ENCODE assay signal across 28 cellular contexts in genomic region chr7:87347207-87347606, GRCh38. TPM values are rescaled to one million over a fixed set of nuclear protein-coding genes. Genes with fewer than 3 reads are reported as not detected.
DNase-seq lines count a peak whose midpoint lies in the region; ATAC-seq, FAIRE-seq and TF ChIP-seq lines count a peak whose summit lies in the region.
"Had no signal": no experiment of that assay in that cellular context is flagged by ENCODE, and none has a peak within 500 bp of the region (broad histone marks: within the 10 kb centered on the region; RNA-seq: fewer than 3 reads in every experiment).

No MANE protein-coding gene starts in this region.

- ATAC-seq in SK-N-SH treated with all-trans-retinoic acid at 6 μM for 48 hours: no peak
- no peak for ATAC-seq in pancreas
- ATAC-seq: effector memory CD8-positive, alpha-beta T cell; gastrocnemius medialis; left ventricle myocardium superior had no signal

- peaks cover 47% of the 10 kb centered on the region for H3K79me2 ChIP-seq in hepatocyte

- no peak for TF ChIP-seq CTCF in hepatocyte (IDR thresholded peaks at IDR 0.05; ENCODE audit: poor library complexity)
- TF ChIP-seq CTCF in type B pancreatic cell (conservative IDR thresholded peaks at IDR 0.05): no peak
- no peak for TF ChIP-seq CTCF in pancreas (IDR thresholded peaks at IDR 0.05)

- FAIRE-seq in pancreas (lab: Jason Lieb, UNC): no peak
- FAIRE-seq: bronchial epithelial cell, GM12891 had no signal

- no peak overlapping the region for H3K27ac Mint-ChIP-seq in activated naive CD4-positive, alpha-beta T cell treated with anti-CD3 and anti-CD28 coated beads, Interleukin-2, amount 50 U/mL, for 24 hours
- H3K27ac Mint-ChIP-seq in activated naive CD4-positive, alpha-beta T cell treated with anti-CD3 and anti-CD28 coated beads for 36 hours: no peak overlapping the region
- no peak overlapping the region for H3K27ac Mint-ChIP-seq in type B pancreatic cell
- H3K27ac Mint-ChIP-seq: activated CD4-positive, alpha-beta T cell treated with anti-CD3 and anti-CD28 coated beads, Interleukin-2, amount 10 ng/mL, durations not matched to agents 7 days and 5 days; effector memory CD8-positive, alpha-beta T cell; nephron progenitor cell had no signal

- H3K27me3 Mint-ChIP-seq in activated naive CD4-positive, alpha-beta T cell treated with anti-CD3 and anti-CD28 coated beads, Interleukin-2, amount 50 U/mL, for 24 hours: no peaks in the 10 kb centered on the region
- H3K27me3 Mint-ChIP-seq in activated naive CD4-positive, alpha-beta T cell treated with anti-CD3 and anti-CD28 coated beads for 36 hours (ENCODE audit: low read depth): no peaks in the 10 kb centered on the region
- H3K27me3 Mint-ChIP-seq in type B pancreatic cell: no peaks in the 10 kb centered on the region
- H3K27me3 Mint-ChIP-seq: activated CD4-positive, alpha-beta T cell treated with anti-CD3 and anti-CD28 coated beads, Interleukin-2, amount 10 ng/mL, durations not matched to agents 7 days and 5 days; effector memory CD8-positive, alpha-beta T cell had no signal

- H3K27me3 ChIP-seq in hepatocyte: no peaks in the 10 kb centered on the region
- H3K27me3 ChIP-seq in pancreas: no peaks in the 10 kb centered on the region
- H3K27me3 ChIP-seq: esophagus muscularis mucosa, gastrocnemius medialis, sigmoid colon, SJSA1 had no signal

- H3K36me3 ChIP-seq in hepatocyte (replicated peaks; ENCODE audit: insufficient read depth, low read depth) (no peaks in the 10 kb centered on the region), pancreas (peaks cover 0 to 6% (median 2%) of the 10 kb centered on the region in 3 donors)
- H3K36me3 ChIP-seq: HAP-1 had no signal

- H3K4me2 ChIP-seq in hepatocyte: peak overlapping the region; percentile 83
- H3K4me2 ChIP-seq: BLaER1 had no signal

- H3K4me3 ChIP-seq in hepatocyte: no peak overlapping the region
- H3K4me3 ChIP-seq in pancreas: no peak overlapping the region
- H3K4me3 ChIP-seq: BLaER1, coronary artery, esophagus muscularis mucosa, gastrocnemius medialis, HAP-1, sigmoid colon, SJSA1 had no signal

- CTCF ChIA-PET in activated naive CD4-positive, alpha-beta T cell treated with anti-CD3 and anti-CD28 coated beads for 36 hours (lab: Charles Lee): no interaction called here

- H3K4me3 Mint-ChIP-seq in activated naive CD4-positive, alpha-beta T cell treated with anti-CD3 and anti-CD28 coated beads, Interleukin-2, amount 50 U/mL, for 24 hours: peak overlapping the region; percentile 91
- H3K4me3 Mint-ChIP-seq in activated naive CD4-positive, alpha-beta T cell treated with anti-CD3 and anti-CD28 coated beads for 36 hours: no peak overlapping the region
- H3K4me3 Mint-ChIP-seq in type B pancreatic cell: peak overlapping the region; percentile 97

- peaks cover 17% of the 10 kb centered on the region for H3K4me1 ChIP-seq in hepatocyte (ENCODE audit: insufficient read depth)
- peaks cover 0 to 7% (median 5%) of the 10 kb centered on the region in 3 donors for H3K4me1 ChIP-seq in pancreas

- DNase-seq in activated naive CD4-positive, alpha-beta T cell treated with anti-CD3 and anti-CD28 coated beads for 36 hours: no peak
- DNase-seq in hepatocyte (ENCODE audit: low spot score): no peak
- no peak for DNase-seq in type B pancreatic cell (ENCODE audit: extremely low spot score, unreplicated experiment)
- DNase-seq in activated naive CD4-positive, alpha-beta T cell treated with Interleukin-2 at 50 U/mL for 16 hours: no peak
- DNase-seq in glomerular visceral epithelial cell (ENCODE audit: extremely low spot score): no peak
- DNase-seq in pancreas: no peak
- DNase-seq: activated CD4-positive, alpha-beta T cell treated with anti-CD3 and anti-CD28 coated beads, Interleukin-2, amount 10 ng/mL, durations not matched to agents 7 days and 5 days; effector memory CD8-positive, alpha-beta T cell; gastrocnemius medialis; hypothalamus; left ventricle myocardium superior; midbrain; NCI-H1092; NCI-H187; NCI-H524 treated with DMSO at 0.1 percent for 48 hours; nephron progenitor cell; posterior cingulate gyrus; sigmoid colon; trophoblast cell had no signal

- no peaks in the 10 kb centered on the region for H3K9me2 ChIP-seq in hepatocyte (replicated peaks; ENCODE audit: insufficient read depth)

- peaks cover 5% of the 10 kb centered on the region for H3K36me3 Mint-ChIP-seq in activated naive CD4-positive, alpha-beta T cell treated with anti-CD3 and anti-CD28 coated beads, Interleukin-2, amount 50 U/mL, for 24 hours
- H3K36me3 Mint-ChIP-seq in activated naive CD4-positive, alpha-beta T cell treated with anti-CD3 and anti-CD28 coated beads for 36 hours (ENCODE audit: low read depth): peaks cover 18% of the 10 kb centered on the region
- peaks cover 41% of the 10 kb centered on the region for H3K36me3 Mint-ChIP-seq in type B pancreatic cell

- peaks cover 40% of the 10 kb centered on the region for H3K4me1 Mint-ChIP-seq in activated naive CD4-positive, alpha-beta T cell treated with anti-CD3 and anti-CD28 coated beads, Interleukin-2, amount 50 U/mL, for 24 hours
- peaks cover 27% of the 10 kb centered on the region for H3K4me1 Mint-ChIP-seq in activated naive CD4-positive, alpha-beta T cell treated with anti-CD3 and anti-CD28 coated beads for 36 hours (ENCODE audit: low read depth)
- peaks cover 14% of the 10 kb centered on the region for H3K4me1 Mint-ChIP-seq in type B pancreatic cell (ENCODE audit: unreplicated experiment)

- no peak overlapping the region for H3K27ac ChIP-seq in hepatocyte
- no peak overlapping the region for H3K27ac ChIP-seq in pancreas
- H3K27ac ChIP-seq: BLaER1, coronary artery, esophagus muscularis mucosa, gastrocnemius medialis, SJSA1 had no signal

- no peaks in the 10 kb centered on the region for H3K9me3 ChIP-seq in hepatocyte (ENCODE audit: low read depth)
- H3K9me3 ChIP-seq in pancreas: no peaks in the 10 kb centered on the region
- H3K9me3 ChIP-seq: esophagus muscularis mucosa, gastrocnemius medialis, HAP-1, sigmoid colon, SJSA1 had no signal

- no peaks in the 10 kb centered on the region for H3K9me3 Mint-ChIP-seq in activated naive CD4-positive, alpha-beta T cell treated with anti-CD3 and anti-CD28 coated beads, Interleukin-2, amount 50 U/mL, for 24 hours
- no peaks in the 10 kb centered on the region for H3K9me3 Mint-ChIP-seq in activated naive CD4-positive, alpha-beta T cell treated with anti-CD3 and anti-CD28 coated beads for 36 hours
- peaks cover 6% of the 10 kb centered on the region for H3K9me3 Mint-ChIP-seq in type B pancreatic cell
- H3K9me3 Mint-ChIP-seq: effector memory CD8-positive, alpha-beta T cell had no signal

- no peaks in the 10 kb centered on the region for H4K20me1 ChIP-seq in hepatocyte (ENCODE audit: insufficient read depth, poor library complexity, severe bottlenecking)
- H4K20me1 ChIP-seq: BLaER1 had no signal

- intact Hi-C loops in activated naive CD4-positive, alpha-beta T cell treated with anti-CD3 and anti-CD28 coated beads for 36 hours (cut with micrococcal nuclease): loop anchor here (5.0 kb wide), 1 partner anchor 420 kb away; no protein-coding TSS in a partner anchor
- intact Hi-C loops in pancreas (cut with DNase I): no loop called here

- no peak overlapping the region for H2AFZ ChIP-seq in hepatocyte

- WGBS in hepatocyte (ENCODE audit: low lambda C conversion rate, missing lambda C conversion rate): 100% methylated on average over 1 of the region's 1 CpG
- 91 to 95% methylated on average over 1 of the region's 1 CpG for WGBS in pancreas, 2 donors

TF ChIP-seq in SK-N-SH treated with all-trans-retinoic acid at 6 μM for 48 hours, 23 proteins besides CTCF, POLR2A, EP300 and RAD21 (continues in another document):
- TF ChIP-seq ZNF565 (CRISPR knock-in tag; conservative IDR thresholded peaks at IDR 0.05; ENCODE audit: low read depth) (no peak), POU6F1 (CRISPR knock-in tag; IDR thresholded peaks at IDR 0.05; ENCODE audit: borderline replicate concordance, low read depth) (no peak), PATZ1 (CRISPR knock-in tag; IDR thresholded peaks at IDR 0.05; ENCODE audit: borderline replicate concordance) (no peak), ESRRG (CRISPR knock-in tag; IDR thresholded peaks at IDR 0.05) (0 out of 2 replicates have a peak, but pooled peaks have one; percentile 14)

RNA-seq across cellular contexts. Expression of gene CROT, which starts 1.7 kb away (rescaled TPM):
- 1 to 10 TPM; 6.0 to 6.1 TPM for total RNA-seq in activated naive CD4-positive, alpha-beta T cell treated with anti-CD3 and anti-CD28 coated beads for 36 hours
- total RNA-seq in hepatocyte: 50.7 and 57.4 TPM in 2 replicates
- polyA plus RNA-seq in hepatocyte: 25.7 and 29.2 TPM in 2 replicates
- 19.6 and 21.9 TPM in 2 replicates for total RNA-seq in type B pancreatic cell (ENCODE audit: low replicate concordance)
- total RNA-seq in pancreas: 1 to 10 TPM; 2.2 to 6.4 (median 4.8) TPM
- polyA plus RNA-seq in pancreas: 1 to 10 TPM; 3.0 to 7.4 TPM
